ENCODE assay signal across 2 cellular contexts in the genomic region with DNA sequence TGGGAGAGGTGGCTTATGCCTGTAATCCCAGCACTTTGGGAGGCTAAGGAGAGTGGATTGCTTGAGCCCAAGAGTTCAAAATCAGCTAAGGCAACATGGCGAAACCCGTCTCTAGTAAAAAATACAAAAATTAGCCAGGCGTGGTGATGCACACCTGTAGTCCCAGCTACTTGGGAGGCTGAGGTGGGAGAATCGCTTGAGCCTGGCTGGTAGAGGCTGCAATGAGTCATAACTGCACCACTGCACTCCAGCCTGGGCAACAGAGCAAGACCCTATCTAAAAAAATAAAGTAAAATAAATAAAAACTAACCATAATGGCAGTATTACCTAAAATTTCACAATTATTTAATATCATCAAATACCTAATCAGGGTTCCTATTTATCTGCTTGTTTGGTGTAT.
TF ChIP-seq lines count a peak whose summit lies in the region.

No MANE protein-coding gene starts in this region.

TF ChIP-seq in HEK293, 187 proteins besides CTCF, POLR2A, EP300 and RAD21 (continued from another document):
- TF ChIP-seq, protein P1, sequence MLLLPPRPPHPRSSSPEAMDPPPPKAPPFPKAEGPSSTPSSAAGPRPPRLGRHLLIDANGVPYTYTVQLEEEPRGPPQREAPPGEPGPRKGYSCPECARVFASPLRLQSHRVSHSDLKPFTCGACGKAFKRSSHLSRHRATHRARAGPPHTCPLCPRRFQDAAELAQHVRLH (tag by site-specific recombination; IDR thresholded peaks at IDR 0.05), result 0 out of 2 replicates have a peak, but pooled peaks have one; percentile 11

TF ChIP-seq in WTC11, 78 proteins besides CTCF, POLR2A, EP300 and RAD21:
- TF ChIP-seq ZNF121 (CRISPR knock-in tag; IDR thresholded peaks at IDR 0.05), result peak; percentile 27; the same call in 1 of the 2 replicates
TF ChIP-seq in WTC11: peak in this region for 1; not testable (repeated sequence) for 77.
